Comparison of ENCODE assay signal across 1 cellular context in genomic region chr11:85751738-85752137, GRCh38.
TF ChIP-seq lines count a peak whose summit lies in the region.

No MANE protein-coding gene starts in this region.

TF ChIP-seq in A549, 52 proteins besides CTCF, POLR2A, EP300 and RAD21 (continued from another document):
- TF ChIP-seq JUN (IDR thresholded peaks at IDR 0.05) = no peak
- TF ChIP-seq PHF8 (IDR thresholded peaks at IDR 0.05; ENCODE audit: borderline replicate concordance, low read depth) = no peak
- no peak for TF ChIP-seq ZSCAN20 (CRISPR knock-in tag; IDR thresholded peaks at IDR 0.05)
- TF ChIP-seq HES2 (IDR thresholded peaks at IDR 0.05) = no peak
- no peak for TF ChIP-seq ATOH8 (CRISPR knock-in tag; IDR thresholded peaks at IDR 0.05; ENCODE audit: low read depth)
- no peak for TF ChIP-seq KDM5A (IDR thresholded peaks at IDR 0.05)
